9 cellular contexts compared by ENCODE assay signal in the genomic region with DNA sequence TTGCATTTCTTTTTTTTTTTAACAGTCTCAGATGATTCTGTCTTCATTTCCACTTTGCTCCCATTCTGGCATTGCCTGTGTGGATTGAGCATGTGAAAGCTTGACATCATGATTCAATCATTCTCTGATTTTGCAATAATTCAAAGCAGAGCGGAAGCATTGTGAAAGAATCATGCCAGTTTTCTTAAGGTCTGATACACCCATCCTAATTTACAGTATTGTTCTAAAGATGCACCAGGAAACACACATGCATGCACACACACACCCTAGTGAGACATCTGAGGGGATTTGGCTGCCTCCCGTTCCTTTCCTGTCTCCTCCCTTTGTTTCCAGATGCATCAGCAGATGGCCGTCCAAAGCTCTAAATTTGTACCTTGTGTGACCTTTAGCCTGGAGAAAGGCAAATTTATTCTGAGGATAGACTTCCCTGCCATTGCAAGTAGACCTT.
DNase-seq lines count a peak whose midpoint lies in the region; ATAC-seq, FAIRE-seq and TF ChIP-seq lines count a peak whose summit lies in the region.
"Had no signal": no experiment of that assay in that cellular context is flagged by ENCODE, and none has a peak within 500 bp of the region (broad histone marks: within the 10 kb centered on the region; RNA-seq: fewer than 3 reads in every experiment).

No MANE protein-coding gene starts in this region.

- no peak for TF ChIP-seq CTCF in RWPE2 (IDR thresholded peaks at IDR 0.05; ENCODE audit: poor library complexity, severe bottlenecking)
- TF ChIP-seq CTCF in fibroblast of villous mesenchyme (IDR thresholded peaks at IDR 0.05; ENCODE audit: insufficient read depth, low read depth, low read length): no peak
- TF ChIP-seq CTCF in gastrocnemius medialis (IDR thresholded peaks at IDR 0.05 in 4 of 5, conservative IDR thresholded peaks at IDR 0.05 in 1 of 5): no peak
- TF ChIP-seq CTCF in smooth muscle cell (IDR thresholded peaks at IDR 0.05; ENCODE audit: borderline replicate concordance, insufficient read depth, poor library complexity, severe bottlenecking): no peak

- no peaks in the 10 kb centered on the region for H3K4me1 Mint-ChIP-seq in activated naive CD8-positive, alpha-beta T cell treated with anti-CD3 and anti-CD28 coated beads for 36 hours

- in situ Hi-C loops in gastrocnemius medialis (cut with MboI; ENCODE audit: low sequenced_read_pairs in 4 of 4): no loop called here

- ATAC-seq in RWPE2 (ENCODE audit: low read depth) (peak; percentile 94), gastrocnemius medialis (peak; percentile 90 to 92), HG03175 (IDR thresholded peaks at IDR 0.05; ENCODE audit: unreplicated experiment) (no peak)

- intact Hi-C loops in gastrocnemius medialis (cut with DNase I; ENCODE audit: low total_unique reads): no loop called here

- H3K27me3 ChIP-seq in RWPE2 (ENCODE audit: insufficient read depth, poor library complexity, severe bottlenecking): no peaks in the 10 kb centered on the region
- H3K27me3 ChIP-seq in gastrocnemius medialis: no peaks in the 10 kb centered on the region
- no peaks in the 10 kb centered on the region for H3K27me3 ChIP-seq in smooth muscle cell (ENCODE audit: low read depth)

- H3K4me3 ChIP-seq in RWPE2 (ENCODE audit: severe bottlenecking) (no peak overlapping the region), fibroblast of villous mesenchyme (ENCODE audit: low read depth, low read length) (no peak overlapping the region), gastrocnemius medialis (no peak overlapping the region), smooth muscle cell (no peak overlapping the region)

- H3K36me3 Mint-ChIP-seq in activated naive CD8-positive, alpha-beta T cell treated with anti-CD3 and anti-CD28 coated beads for 36 hours: no peaks in the 10 kb centered on the region

- 59% methylated on average over 3 of the region's 3 CpGs for WGBS in smooth muscle cell (ENCODE audit: low lambda C conversion rate)

- H2AFZ ChIP-seq in smooth muscle cell (ENCODE audit: low read depth): no peak overlapping the region

- H3K27ac ChIP-seq in RWPE2 (ENCODE audit: poor library complexity, severe bottlenecking): peak overlapping the region; percentile 84
- H3K27ac ChIP-seq in gastrocnemius medialis: peak overlapping the region; percentile 70 to 83 (median 76)
- H3K27ac ChIP-seq in smooth muscle cell (ENCODE audit: low read depth): no peak overlapping the region

- TF ChIP-seq POLR2A in H54 (IDR thresholded peaks at IDR 0.05; ENCODE audit: low read depth, low read length) (no peak), gastrocnemius medialis (IDR thresholded peaks at IDR 0.05) (peak in 1 of 2 donors; percentile 22)

- no peak overlapping the region for H3K4me2 ChIP-seq in smooth muscle cell

- no peaks in the 10 kb centered on the region for H3K36me3 ChIP-seq in RWPE2 (ENCODE audit: low read depth)
- H3K36me3 ChIP-seq in gastrocnemius medialis: no peaks in the 10 kb centered on the region
- no peaks in the 10 kb centered on the region for H3K36me3 ChIP-seq in smooth muscle cell (ENCODE audit: low read depth)

- H3K27me3 Mint-ChIP-seq in activated naive CD8-positive, alpha-beta T cell treated with anti-CD3 and anti-CD28 coated beads for 36 hours: no peaks in the 10 kb centered on the region

- no peak for DNase-seq in H54 (ENCODE audit: insufficient read length, low spot score)
- no peak for DNase-seq in RWPE2 (ENCODE audit: low spot score)
- DNase-seq in fibroblast of villous mesenchyme (ENCODE audit: low read depth): peak; percentile 75
- peak; percentile 45 to 72 for DNase-seq in gastrocnemius medialis
- DNase-seq in smooth muscle cell (lab: John Stamatoyannopoulos, UW; ENCODE audit: unreplicated experiment): no peak
- no peak for DNase-seq in activated naive CD8-positive, alpha-beta T cell treated with anti-CD3 and anti-CD28 coated beads for 36 hours
- no peak for DNase-seq in anterior cingulate cortex (lab: John Stamatoyannopoulos, UW)
- DNase-seq: activated T-cell treated with anti-CD3 and anti-CD28 coated beads, Interleukin-2, amount 50 U/mL, for 1 hour had no signal

- FAIRE-seq in H54 (lab: Jason Lieb, UNC): peak; percentile 86

- H3K4me1 ChIP-seq in RWPE2 (ENCODE audit: insufficient read depth, poor library complexity, severe bottlenecking): peaks cover 38% of the 10 kb centered on the region
- peaks cover 51 to 58% of the 10 kb centered on the region in 2 donors for H3K4me1 ChIP-seq in gastrocnemius medialis
- peaks cover 50% of the 10 kb centered on the region for H3K4me1 ChIP-seq in smooth muscle cell (ENCODE audit: low read depth)

- H3F3A ChIP-seq in smooth muscle cell (ENCODE audit: low read depth): no peaks in the 10 kb centered on the region

- no peak overlapping the region for H3K4me3 Mint-ChIP-seq in activated naive CD8-positive, alpha-beta T cell treated with anti-CD3 and anti-CD28 coated beads for 36 hours

- peaks cover 30% of the 10 kb centered on the region for H4K20me1 ChIP-seq in smooth muscle cell (ENCODE audit: low read depth)

- H3K9me3 Mint-ChIP-seq in activated naive CD8-positive, alpha-beta T cell treated with anti-CD3 and anti-CD28 coated beads for 36 hours: no peaks in the 10 kb centered on the region

- no peak overlapping the region for H3K27ac Mint-ChIP-seq in activated naive CD8-positive, alpha-beta T cell treated with anti-CD3 and anti-CD28 coated beads for 36 hours

- H3K9me3 ChIP-seq in RWPE2 (ENCODE audit: severe bottlenecking): no peaks in the 10 kb centered on the region
- no peaks in the 10 kb centered on the region for H3K9me3 ChIP-seq in gastrocnemius medialis
- H3K9me3 ChIP-seq in smooth muscle cell (replicated peaks; ENCODE audit: low read depth): no peaks in the 10 kb centered on the region

- H3K79me2 ChIP-seq in smooth muscle cell (ENCODE audit: low read depth): peaks cover 93% of the 10 kb centered on the region

- H3K9ac ChIP-seq in smooth muscle cell (ENCODE audit: low read depth): no peak overlapping the region

Comparison
In these comparisons a context has a peak if more than half of its experiments do, and no peak if none do; other contexts are left out.
1. DNase-seq: peak in fibroblast of villous mesenchyme (single experiment) and gastrocnemius medialis (2 of 2); none in H54 (single experiment), RWPE2 (single experiment), smooth muscle cell (single experiment), activated naive CD8-positive, alpha-beta T cell treated with anti-CD3 and anti-CD28 coated beads for 36 hours (single experiment) and anterior cingulate cortex (0 of 58).